Comparison of ENCODE assay signal across 16 cellular contexts in genomic region chr7:5015936-5016335, GRCh38. TPM values are rescaled to one million over a fixed set of nuclear protein-coding genes. Genes with fewer than 3 reads are reported as not detected.
"Had no signal": no experiment of that assay in that cellular context is flagged by ENCODE, and none has a peak within 500 bp of the region (broad histone marks: within the 10 kb centered on the region; RNA-seq: fewer than 3 reads in every experiment).

No MANE protein-coding gene starts in this region.

RNA-seq across cellular contexts. Expression of gene MMD2, which starts 56.9 kb away (rescaled TPM):
- total RNA-seq: activated B cell treated with CpG ODN at 0.5 μM for 24 hours; activated CD8-positive, alpha-beta T cell treated with anti-CD3 and anti-CD28 coated beads for 36 hours; activated naive CD4-positive, alpha-beta T cell treated with anti-CD3 and anti-CD28 coated beads for 36 hours; activated naive CD8-positive, alpha-beta T cell treated with anti-CD3 and anti-CD28 coated beads for 36 hours; activated T-cell treated with anti-CD3 and anti-CD28 coated beads, Interleukin-2, amount 50 U/mL, for 4 hours; activated T-helper 17 cell treated with anti-CD3 and anti-CD28 coated beads, Interleukin-2, amount 50 U/mL, for 72 hours; adrenal gland; aorta; breast epithelium; colonic mucosa; esophagus muscularis mucosa; foreskin keratinocyte; gastrocnemius medialis; heart left ventricle; T-cell; T-helper 2 cell treated with Interferon-gamma antibody and Interleukin-4, amounts not matched to agents 100 ng/mL and 5 ng/mL, for 36 hours had no signal
